1 cellular context compared by ENCODE assay signal in genomic region chr4:76987685-76988084, GRCh38.
TF ChIP-seq lines count a peak whose summit lies in the region.

No MANE protein-coding gene starts in this region.

TF ChIP-seq in SK-N-SH, 30 proteins besides CTCF, POLR2A, EP300 and RAD21 (continued from another document):
- TF ChIP-seq REST (IDR thresholded peaks at IDR 0.05; ENCODE audit: low read depth, low read length) (no peak), TCF12 (IDR thresholded peaks at IDR 0.05) (no peak), ELF1 (IDR thresholded peaks at IDR 0.05) (no peak), TEAD4 (IDR thresholded peaks at IDR 0.05; ENCODE audit: borderline replicate concordance, insufficient read depth) (no peak), YY1 (IDR thresholded peaks at IDR 0.05; ENCODE audit: low read depth) (no peak), MEF2A (IDR thresholded peaks at IDR 0.05; ENCODE audit: borderline replicate concordance, low read depth) (no peak), RFX5 (IDR thresholded peaks at IDR 0.05; ENCODE audit: low read length) (no peak), NFIC (IDR thresholded peaks at IDR 0.05; ENCODE audit: borderline replicate concordance) (no peak), USF2 (IDR thresholded peaks at IDR 0.05; ENCODE audit: borderline replicate concordance, low read depth, low read length) (no peak), PBX3 (IDR thresholded peaks at IDR 0.05) (no peak), FOXJ3 (CRISPR knock-in tag; IDR thresholded peaks at IDR 0.05) (no peak), SIN3A (IDR thresholded peaks at IDR 0.05; ENCODE audit: borderline replicate concordance, low read depth, low read length) (no peak), SMC3 (IDR thresholded peaks at IDR 0.05; ENCODE audit: low read depth, low read length) (no peak), TAF1 (IDR thresholded peaks at IDR 0.05; ENCODE audit: borderline replicate concordance, low read depth, low read length) (no peak), GATA2 (CRISPR knock-in tag; IDR thresholded peaks at IDR 0.05) (no peak)
- TF ChIP-seq, protein P1, sequence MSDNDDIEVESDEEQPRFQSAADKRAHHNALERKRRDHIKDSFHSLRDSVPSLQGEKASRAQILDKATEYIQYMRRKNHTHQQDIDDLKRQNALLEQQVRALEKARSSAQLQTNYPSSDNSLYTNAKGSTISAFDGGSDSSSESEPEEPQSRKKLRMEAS (IDR thresholded peaks at IDR 0.05; ENCODE audit: low read depth), result no peak
- TF ChIP-seq, protein P2, sequence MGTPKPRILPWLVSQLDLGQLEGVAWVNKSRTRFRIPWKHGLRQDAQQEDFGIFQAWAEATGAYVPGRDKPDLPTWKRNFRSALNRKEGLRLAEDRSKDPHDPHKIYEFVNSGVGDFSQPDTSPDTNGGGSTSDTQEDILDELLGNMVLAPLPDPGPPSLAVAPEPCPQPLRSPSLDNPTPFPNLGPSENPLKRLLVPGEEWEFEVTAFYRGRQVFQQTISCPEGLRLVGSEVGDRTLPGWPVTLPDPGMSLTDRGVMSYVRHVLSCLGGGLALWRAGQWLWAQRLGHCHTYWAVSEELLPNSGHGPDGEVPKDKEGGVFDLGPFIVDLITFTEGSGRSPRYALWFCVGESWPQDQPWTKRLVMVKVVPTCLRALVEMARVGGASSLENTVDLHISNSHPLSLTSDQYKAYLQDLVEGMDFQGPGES (IDR thresholded peaks at IDR 0.05; ENCODE audit: low read depth, low read length), result no peak
